In the genomic region with DNA sequence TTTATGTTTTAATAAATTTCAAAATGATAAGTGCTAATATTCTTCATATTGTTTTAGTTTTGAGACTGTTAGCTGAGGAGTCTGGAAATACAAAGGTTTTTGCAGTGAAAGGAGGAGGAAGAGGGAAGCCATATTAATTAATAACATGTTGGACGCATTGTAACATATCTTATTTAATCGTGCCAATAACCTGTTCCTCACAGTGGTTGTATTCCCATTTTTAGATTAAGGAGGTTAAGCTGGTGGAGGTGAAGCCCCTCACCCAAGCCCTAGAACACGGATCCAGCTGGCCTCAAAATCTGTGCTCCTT, we compare ENCODE assay signal across 23 cellular contexts.
"Had no signal": no experiment of that assay in that cellular context is flagged by ENCODE, and none has a peak within 500 bp of the region (broad histone marks: within the 10 kb centered on the region; RNA-seq: fewer than 3 reads in every experiment).

No MANE protein-coding gene starts in this region.

- DNase-seq: activated CD4-positive, alpha-beta T cell treated with anti-CD3 and anti-CD28 coated beads for 48 hours; activated CD4-positive, alpha-beta T cell treated with anti-CD3 and anti-CD28 coated beads, Interleukin-2, amount 50 U/mL, for 48 hours; activated CD8-positive, alpha-beta memory T cell treated with anti-CD3 and anti-CD28 coated beads, Interleukin-2, amount 50 U/mL, for 48 hours; activated naive CD4-positive, alpha-beta T cell treated with anti-CD3 and anti-CD28 coated beads, Interleukin-2, amount 50 U/mL, for 16 hours; activated T-cell treated with anti-CD3 and anti-CD28 coated beads, Interleukin-2, amount 50 U/mL, for 4 hours; amniotic stem cell; esophagus squamous epithelium; left ventricle myocardium superior; right lobe of liver; stimulated activated CD4-positive, alpha-beta T cell treated with anti-CD3 and anti-CD28 coated beads, Interleukin-12 subunit alpha, Interleukin-12 subunit beta, amount 100 ng/mL, for 4 hours; stimulated activated CD4-positive, alpha-beta T cell treated with anti-CD3 and anti-CD28 coated beads, Interleukin-4, amount 100 ng/mL, for 1 hour; stimulated activated naive CD8-positive, alpha-beta T cell treated with anti-CD3 and anti-CD28 coated beads, Interleukin-15, Interleukin-2, amounts not matched to agents 100 U/mL and 50 U/mL, for 24 hours; transverse colon had no signal

- H3K27ac Mint-ChIP-seq: activated T-helper 17 cell treated with anti-CD3 and anti-CD28 coated beads, Interleukin-2, amount 50 U/mL, for 72 hours; dendritic cell treated with granulocyte-macrophage colony-stimulating factor and Interleukin-4, amounts not matched to agents 40 ng/mL and 50 ng/mL, for 4 days; nephron progenitor cell; progenitor cell of endocrine pancreas; T-helper 2 cell treated with Interferon-gamma antibody and Interleukin-4, amounts not matched to agents 5 μg/mL and 100 μg/mL, for 36 hours had no signal

- H3K4me3 Mint-ChIP-seq: activated T-cell treated with anti-CD3 and anti-CD28 coated beads, Interleukin-2, amount 50 U/mL, for 4 hours; activated T-helper 17 cell treated with anti-CD3 and anti-CD28 coated beads, Interleukin-2, amount 50 U/mL, for 72 hours; dendritic cell treated with granulocyte-macrophage colony-stimulating factor and Interleukin-4, amounts not matched to agents 40 ng/mL and 50 ng/mL, for 4 days; nephron progenitor cell; T-helper 2 cell treated with Interferon-gamma antibody and Interleukin-4, amounts not matched to agents 5 μg/mL and 100 μg/mL, for 36 hours had no signal

- H3K27ac ChIP-seq: epithelial cell of prostate, esophagus squamous epithelium, ovary, right lobe of liver, testis, transverse colon had no signal

- H3K27me3 ChIP-seq: esophagus squamous epithelium, ovary, right lobe of liver, testis, transverse colon had no signal

- H3K4me3 ChIP-seq: esophagus squamous epithelium, mucosa of descending colon, ovary, right lobe of liver, testis, transverse colon had no signal

- H3K4me1 Mint-ChIP-seq: activated T-helper 17 cell treated with anti-CD3 and anti-CD28 coated beads, Interleukin-2, amount 50 U/mL, for 72 hours had no signal

- FAIRE-seq: urothelium cell line had no signal

- H3K27me3 Mint-ChIP-seq: progenitor cell of endocrine pancreas had no signal

- H3K9me3 ChIP-seq: esophagus squamous epithelium, mucosa of descending colon, ovary, right lobe of liver, testis, transverse colon had no signal

- H3K9me3 Mint-ChIP-seq: activated T-cell treated with anti-CD3 and anti-CD28 coated beads, Interleukin-2, amount 50 U/mL, for 4 hours; activated T-helper 17 cell treated with anti-CD3 and anti-CD28 coated beads, Interleukin-2, amount 50 U/mL, for 72 hours; dendritic cell treated with granulocyte-macrophage colony-stimulating factor and Interleukin-4, amounts not matched to agents 40 ng/mL and 50 ng/mL, for 4 days; nephron progenitor cell; T-helper 2 cell treated with Interferon-gamma antibody and Interleukin-4, amounts not matched to agents 5 μg/mL and 100 μg/mL, for 36 hours had no signal

- H3K4me1 ChIP-seq: right lobe of liver, testis had no signal

- H3K36me3 ChIP-seq: esophagus squamous epithelium, ovary, right lobe of liver, transverse colon had no signal
